Comparison of ENCODE assay signal across 1 cellular context in the genomic region with DNA sequence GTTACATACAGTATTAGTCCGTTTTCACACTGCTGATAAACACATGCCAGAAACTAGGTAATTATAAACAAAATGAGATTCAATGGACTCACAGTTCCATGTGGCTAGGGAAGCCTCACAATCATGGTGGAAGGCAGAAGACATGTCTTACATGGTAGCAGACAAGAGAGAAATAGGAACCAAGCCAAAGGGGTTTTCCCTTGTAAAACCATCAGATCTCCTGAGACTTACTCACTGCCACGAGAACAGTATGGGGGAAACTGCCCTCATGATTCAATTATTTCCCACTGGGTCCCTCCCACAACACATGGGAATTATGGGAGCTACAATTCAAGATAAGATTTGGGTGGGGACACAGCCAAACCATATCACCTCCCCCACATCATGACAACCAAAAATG.
TF ChIP-seq lines count a peak whose summit lies in the region.

No MANE protein-coding gene starts in this region.

TF ChIP-seq in K562, 482 proteins besides CTCF, POLR2A, EP300 and RAD21:
- TF ChIP-seq CC2D1A (IDR thresholded peaks at IDR 0.05) (0 out of 2 replicates have a peak, but pooled peaks have one; percentile 30), TRIM24 (IDR thresholded peaks at IDR 0.05) (peak in 1 of 2 experiments; percentile 40; a peak in 1 of 4 replicates)
